22 cellular contexts compared by ENCODE assay signal in genomic region chr19:48833977-48834376, GRCh38. TPM values are rescaled to one million over a fixed set of nuclear protein-coding genes. Genes with fewer than 3 reads are reported as not detected.
DNase-seq lines count a peak whose midpoint lies in the region; ATAC-seq and TF ChIP-seq lines count a peak whose summit lies in the region.
"Had no signal": no experiment of that assay in that cellular context is flagged by ENCODE, and none has a peak within 500 bp of the region (broad histone marks: within the 10 kb centered on the region; RNA-seq: fewer than 3 reads in every experiment).

No MANE protein-coding gene starts in this region.

- H3K27me3 Mint-ChIP-seq in activated CD8-positive, alpha-beta T cell treated with anti-CD3 and anti-CD28 coated beads, Interleukin-2, amount 10 ng/mL, durations not matched to agents 7 days and 5 days (ENCODE audit: low read depth), result no peaks in the 10 kb centered on the region
- H3K27me3 Mint-ChIP-seq in activated CD8-positive, alpha-beta T cell treated with anti-CD3 and anti-CD28 coated beads for 36 hours, result peaks cover 5% of the 10 kb centered on the region

- H3K4me3 Mint-ChIP-seq in activated CD8-positive, alpha-beta T cell treated with anti-CD3 and anti-CD28 coated beads, Interleukin-2, amount 10 ng/mL, durations not matched to agents 7 days and 5 days, result no peak overlapping the region
- H3K4me3 Mint-ChIP-seq in activated CD8-positive, alpha-beta T cell treated with anti-CD3 and anti-CD28 coated beads for 36 hours, result no peak overlapping the region

- H3K9me3 Mint-ChIP-seq in activated CD8-positive, alpha-beta T cell treated with anti-CD3 and anti-CD28 coated beads, Interleukin-2, amount 10 ng/mL, durations not matched to agents 7 days and 5 days (ENCODE audit: insufficient read depth), result no peaks in the 10 kb centered on the region
- no peaks in the 10 kb centered on the region for H3K9me3 Mint-ChIP-seq in activated CD8-positive, alpha-beta T cell treated with anti-CD3 and anti-CD28 coated beads for 36 hours

- TF ChIP-seq CTCF in activated CD8-positive, alpha-beta T cell treated with anti-CD3 and anti-CD28 coated beads for 36 hours (IDR thresholded peaks at IDR 0.05), result no peak

- CTCF ChIA-PET in activated CD8-positive, alpha-beta T cell treated with anti-CD3 and anti-CD28 coated beads, Interleukin-2, amount 10 ng/mL, durations not matched to agents 7 days and 5 days (lab: Charles Lee), result interaction anchor here (1.2 to 7.9 kb wide), 2 partner anchors 39 to 137 kb away, joined by 3 to 50 read pairs; no protein-coding TSS in a partner anchor
- CTCF ChIA-PET in activated CD8-positive, alpha-beta T cell treated with anti-CD3 and anti-CD28 coated beads for 36 hours (lab: Charles Lee), result interaction anchor here (0.7 to 8.2 kb wide), 3 partner anchors 9 to 395 kb away, joined by 3 to 45 read pairs (median 16); no protein-coding TSS in a partner anchor

- H3K27ac Mint-ChIP-seq in activated CD8-positive, alpha-beta T cell treated with anti-CD3 and anti-CD28 coated beads, Interleukin-2, amount 10 ng/mL, durations not matched to agents 7 days and 5 days, result peak overlapping the region; percentile 56
- no peak overlapping the region for H3K27ac Mint-ChIP-seq in activated CD8-positive, alpha-beta T cell treated with anti-CD3 and anti-CD28 coated beads for 36 hours

- DNase-seq in activated CD8-positive, alpha-beta T cell treated with anti-CD3 and anti-CD28 coated beads, Interleukin-2, amount 10 ng/mL, durations not matched to agents 7 days and 5 days, result no peak
- no peak for DNase-seq in activated CD8-positive, alpha-beta T cell treated with anti-CD3 and anti-CD28 coated beads for 36 hours
- DNase-seq in M059J (ENCODE audit: low read depth) (peak; percentile 8), dermis blood vessel endothelial cell (peak; percentile 19), retina (peak; percentile 18), DMS 273 treated with DMSO at 0.1 percent for 48 hours (lab: John Stamatoyannopoulos, UW) (no peak), NCI-H1048 (lab: John Stamatoyannopoulos, UW) (no peak)
- DNase-seq: activated CD8-positive, alpha-beta memory T cell treated with anti-CD3 and anti-CD28 coated beads for 24 hours; activated gamma-delta T cell; brain microvascular endothelial cell; erythroblast; gastrocnemius medialis; GM23248; left colon; mucosa of descending colon; NCI-H1092 treated with DMSO at 0.1 percent for 48 hours; NCI-H2171 treated with DMSO at 0.1 percent for 48 hours; ovary; stimulated activated CD4-positive, alpha-beta T cell treated with anti-CD3 and anti-CD28 coated beads, Interleukin-1b, Interleukin-23, amount 100 ng/mL, for 48 hours; substantia nigra had no signal

- intact Hi-C loops in activated CD8-positive, alpha-beta T cell treated with anti-CD3 and anti-CD28 coated beads for 36 hours (cut with micrococcal nuclease), result loop anchor here (2.0 kb wide), 1 partner anchor 39 kb away; no protein-coding TSS in a partner anchor

- ATAC-seq in activated CD8-positive, alpha-beta T cell treated with anti-CD3 and anti-CD28 coated beads, Interleukin-2, amount 10 ng/mL, durations not matched to agents 7 days and 5 days, result no peak
- ATAC-seq in activated CD8-positive, alpha-beta T cell treated with anti-CD3 and anti-CD28 coated beads for 36 hours, result no peak
- ATAC-seq in GM19467 (IDR thresholded peaks at IDR 0.05; ENCODE audit: unreplicated experiment), result no peak
- ATAC-seq: gastrocnemius medialis, left colon, mucosa of descending colon, sciatic nerve had no signal

- POLR2A ChIA-PET in activated CD8-positive, alpha-beta T cell treated with anti-CD3 and anti-CD28 coated beads, Interleukin-2, amount 10 ng/mL, durations not matched to agents 7 days and 5 days (lab: Charles Lee), result no interaction called here
- POLR2A ChIA-PET in activated CD8-positive, alpha-beta T cell treated with anti-CD3 and anti-CD28 coated beads for 36 hours (lab: Charles Lee), result interaction anchor here (1.0 kb wide), 1 partner anchor 52 kb away, joined by 3 read pairs; no protein-coding TSS in a partner anchor

- H3K4me1 Mint-ChIP-seq in activated CD8-positive, alpha-beta T cell treated with anti-CD3 and anti-CD28 coated beads, Interleukin-2, amount 10 ng/mL, durations not matched to agents 7 days and 5 days (ENCODE audit: low read depth), result peaks cover 21% of the 10 kb centered on the region
- peaks cover 14% of the 10 kb centered on the region for H3K4me1 Mint-ChIP-seq in activated CD8-positive, alpha-beta T cell treated with anti-CD3 and anti-CD28 coated beads for 36 hours (ENCODE audit: low read depth)

- H3K36me3 Mint-ChIP-seq in activated CD8-positive, alpha-beta T cell treated with anti-CD3 and anti-CD28 coated beads, Interleukin-2, amount 10 ng/mL, durations not matched to agents 7 days and 5 days (ENCODE audit: low read depth), result no peaks in the 10 kb centered on the region
- no peaks in the 10 kb centered on the region for H3K36me3 Mint-ChIP-seq in activated CD8-positive, alpha-beta T cell treated with anti-CD3 and anti-CD28 coated beads for 36 hours (ENCODE audit: low read depth)

RNA-seq across cellular contexts. Expression of gene HSD17B14, which starts 2.3 kb away (rescaled TPM):
- 1 to 10 TPM in 1 of 2 experiments, under 1 TPM in 1; 0.89 to 1.1 TPM for total RNA-seq in activated CD8-positive, alpha-beta T cell treated with anti-CD3 and anti-CD28 coated beads, Interleukin-2, amount 10 ng/mL, durations not matched to agents 7 days and 5 days
- total RNA-seq in activated CD8-positive, alpha-beta T cell treated with anti-CD3 and anti-CD28 coated beads for 36 hours, result under 1 TPM; 0.47 to 0.56 TPM
- 20.9 and 22.7 TPM in 2 replicates for total RNA-seq in M059J (2014; rRNA removed; shearing (Covaris generic))
- 1.5 and 8.0 TPM in 2 replicates for total RNA-seq in dermis blood vessel endothelial cell

RNA-seq across cellular contexts. Expression of gene BCAT2, which starts 23.1 kb away (rescaled TPM):
- total RNA-seq in activated CD8-positive, alpha-beta T cell treated with anti-CD3 and anti-CD28 coated beads, Interleukin-2, amount 10 ng/mL, durations not matched to agents 7 days and 5 days, result 10 to 100 TPM; 47.2 to 48.6 TPM
- 10 to 100 TPM; 59.5 to 63.3 TPM for total RNA-seq in activated CD8-positive, alpha-beta T cell treated with anti-CD3 and anti-CD28 coated beads for 36 hours
- 41.0 and 54.0 TPM in 2 replicates for total RNA-seq in M059J (2014; rRNA removed; shearing (Covaris generic))
- 40.7 and 56.7 TPM in 2 replicates for total RNA-seq in dermis blood vessel endothelial cell

RNA-seq across cellular contexts. Expression of gene PLEKHA4, which starts 34.4 kb away (rescaled TPM):
- 1 to 10 TPM; 4.4 to 4.6 TPM for total RNA-seq in activated CD8-positive, alpha-beta T cell treated with anti-CD3 and anti-CD28 coated beads, Interleukin-2, amount 10 ng/mL, durations not matched to agents 7 days and 5 days
- 1 to 10 TPM; 9.4 to 9.7 TPM for total RNA-seq in activated CD8-positive, alpha-beta T cell treated with anti-CD3 and anti-CD28 coated beads for 36 hours
- 4.3 and 5.0 TPM in 2 replicates for total RNA-seq in M059J (2014; rRNA removed; shearing (Covaris generic))
- total RNA-seq in dermis blood vessel endothelial cell, result 2.6 and 6.5 TPM in 2 replicates

RNA-seq across cellular contexts. Expression of gene PPP1R15A, which starts 38.2 kb away (rescaled TPM):
- 100 to 1,000 TPM; 104 to 124 TPM for total RNA-seq in activated CD8-positive, alpha-beta T cell treated with anti-CD3 and anti-CD28 coated beads, Interleukin-2, amount 10 ng/mL, durations not matched to agents 7 days and 5 days
- total RNA-seq in activated CD8-positive, alpha-beta T cell treated with anti-CD3 and anti-CD28 coated beads for 36 hours, result 10 to 100 TPM; 77.8 to 81.2 TPM
- total RNA-seq in M059J (2014; rRNA removed; shearing (Covaris generic)), result 31.1 and 40.5 TPM in 2 replicates
- total RNA-seq in dermis blood vessel endothelial cell, result 39.2 and 59.6 TPM in 2 replicates

Comparison
In these comparisons a context has a peak if more than half of its experiments do, and no peak if none do; other contexts are left out.
1. DNase-seq: peak in M059J (single experiment), dermis blood vessel endothelial cell (single experiment) and retina (single experiment); none in activated CD8-positive, alpha-beta T cell treated with anti-CD3 and anti-CD28 coated beads, Interleukin-2, amount 10 ng/mL, durations not matched to agents 7 days and 5 days (single experiment), activated CD8-positive, alpha-beta T cell treated with anti-CD3 and anti-CD28 coated beads for 36 hours (single experiment), DMS 273 treated with DMSO at 0.1 percent for 48 hours (single experiment) and NCI-H1048 (single experiment).